ENCODE assay signal across 1 cellular context in the genomic region with DNA sequence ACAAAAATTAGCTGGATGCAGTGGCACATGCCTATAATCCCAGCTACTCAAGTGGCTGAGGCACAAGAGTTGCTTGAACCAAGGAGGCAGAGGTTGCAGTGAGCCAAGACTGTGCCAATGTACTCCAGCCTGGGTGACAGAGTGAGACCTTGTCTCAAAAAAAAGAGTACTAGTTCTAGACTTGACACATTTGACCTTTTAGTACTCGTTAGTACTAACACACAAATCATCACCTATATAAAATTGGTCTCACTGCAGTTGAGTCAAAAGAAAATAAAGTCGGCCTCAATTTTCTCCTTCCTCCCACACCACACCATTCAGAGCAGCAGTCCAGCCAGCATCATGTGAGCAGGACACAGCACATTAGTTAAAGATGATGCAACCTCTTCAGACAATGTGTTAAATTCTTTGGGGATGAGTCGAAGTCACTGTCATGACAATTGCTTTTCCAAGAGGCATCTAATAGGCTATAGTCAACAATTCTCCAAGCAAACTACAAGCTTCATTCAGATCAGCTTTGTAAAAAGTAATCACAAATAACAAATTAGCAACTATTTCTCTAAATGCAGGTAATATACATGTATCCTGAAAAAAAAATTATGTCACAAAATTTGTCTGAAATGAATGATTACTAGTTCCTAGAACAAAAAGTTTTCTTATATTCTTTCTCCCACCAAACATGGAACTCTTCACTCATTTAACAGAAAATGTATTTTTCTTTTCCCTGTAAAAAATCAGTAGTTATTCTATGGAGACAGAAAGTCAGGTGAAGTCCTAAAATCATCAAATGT.
TF ChIP-seq lines count a peak whose summit lies in the region.

No MANE protein-coding gene starts in this region.

TF ChIP-seq in K562, 482 proteins besides CTCF, POLR2A, EP300 and RAD21 (continued from another document and continues in another):
- TF ChIP-seq, protein P1, sequence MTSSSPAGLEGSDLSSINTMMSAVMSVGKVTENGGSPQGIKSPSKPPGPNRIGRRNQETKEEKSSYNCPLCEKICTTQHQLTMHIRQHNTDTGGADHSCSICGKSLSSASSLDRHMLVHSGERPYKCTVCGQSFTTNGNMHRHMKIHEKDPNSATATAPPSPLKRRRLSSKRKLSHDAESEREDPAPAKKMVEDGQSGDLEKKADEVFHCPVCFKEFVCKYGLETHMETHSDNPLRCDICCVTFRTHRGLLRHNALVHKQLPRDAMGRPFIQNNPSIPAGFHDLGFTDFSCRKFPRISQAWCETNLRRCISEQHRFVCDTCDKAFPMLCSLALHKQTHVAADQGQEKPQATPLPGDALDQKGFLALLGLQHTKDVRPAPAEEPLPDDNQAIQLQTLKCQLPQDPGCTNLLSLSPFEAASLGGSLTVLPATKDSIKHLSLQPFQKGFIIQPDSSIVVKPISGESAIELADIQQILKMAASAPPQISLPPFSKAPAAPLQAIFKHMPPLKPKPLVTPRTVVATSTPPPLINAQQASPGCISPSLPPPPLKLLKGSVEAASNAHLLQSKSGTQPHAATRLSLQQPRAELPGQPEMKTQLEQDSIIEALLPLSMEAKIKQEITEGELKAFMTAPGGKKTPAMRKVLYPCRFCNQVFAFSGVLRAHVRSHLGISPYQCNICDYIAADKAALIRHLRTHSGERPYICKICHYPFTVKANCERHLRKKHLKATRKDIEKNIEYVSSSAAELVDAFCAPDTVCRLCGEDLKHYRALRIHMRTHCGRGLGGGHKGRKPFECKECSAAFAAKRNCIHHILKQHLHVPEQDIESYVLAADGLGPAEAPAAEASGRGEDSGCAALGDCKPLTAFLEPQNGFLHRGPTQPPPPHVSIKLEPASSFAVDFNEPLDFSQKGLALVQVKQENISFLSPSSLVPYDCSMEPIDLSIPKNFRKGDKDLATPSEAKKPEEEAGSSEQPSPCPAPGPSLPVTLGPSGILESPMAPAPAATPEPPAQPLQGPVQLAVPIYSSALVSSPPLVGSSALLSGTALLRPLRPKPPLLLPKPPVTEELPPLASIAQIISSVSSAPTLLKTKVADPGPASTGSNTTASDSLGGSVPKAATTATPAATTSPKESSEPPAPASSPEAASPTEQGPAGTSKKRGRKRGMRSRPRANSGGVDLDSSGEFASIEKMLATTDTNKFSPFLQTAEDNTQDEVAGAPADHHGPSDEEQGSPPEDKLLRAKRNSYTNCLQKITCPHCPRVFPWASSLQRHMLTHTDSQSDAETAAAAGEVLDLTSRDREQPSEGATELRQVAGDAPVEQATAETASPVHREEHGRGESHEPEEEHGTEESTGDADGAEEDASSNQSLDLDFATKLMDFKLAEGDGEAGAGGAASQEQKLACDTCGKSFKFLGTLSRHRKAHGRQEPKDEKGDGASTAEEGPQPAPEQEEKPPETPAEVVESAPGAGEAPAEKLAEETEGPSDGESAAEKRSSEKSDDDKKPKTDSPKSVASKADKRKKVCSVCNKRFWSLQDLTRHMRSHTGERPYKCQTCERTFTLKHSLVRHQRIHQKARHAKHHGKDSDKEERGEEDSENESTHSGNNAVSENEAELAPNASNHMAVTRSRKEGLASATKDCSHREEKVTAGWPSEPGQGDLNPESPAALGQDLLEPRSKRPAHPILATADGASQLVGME (CRISPR knock-in tag; IDR thresholded peaks at IDR 0.05), result 0 out of 2 replicates have a peak, but pooled peaks have one; percentile 74
- TF ChIP-seq ETV1 (tag; conservative IDR thresholded peaks at IDR 0.05; ENCODE audit: low read depth) (peak; percentile 54), HSF4 (CRISPR knock-in tag; IDR thresholded peaks at IDR 0.05; ENCODE audit: borderline replicate concordance) (peak; percentile 88; the same call in 1 of the 2 replicates), ZNF584 (CRISPR knock-in tag; IDR thresholded peaks at IDR 0.05; ENCODE audit: low read depth) (peak; percentile 97), SREBF1 (IDR thresholded peaks at IDR 0.05; ENCODE audit: borderline replicate concordance, low read depth, low read length) (no peak), MAFK (IDR thresholded peaks at IDR 0.05; ENCODE audit: low read length) (peak; percentile 38; the same call in 1 of the 2 replicates), BHLHE40 (IDR thresholded peaks at IDR 0.05; ENCODE audit: low read length) (peak; percentile 71), CEBPB (tag; IDR thresholded peaks at IDR 0.05) (peak; percentile 96), ARNT (IDR thresholded peaks at IDR 0.05) (peak in 1 of 2 experiments; percentile 51; a peak in 1 of 4 replicates), SMAD4 (CRISPR knock-in tag; conservative IDR thresholded peaks at IDR 0.05) (peak; percentile 96), NUFIP1 (IDR thresholded peaks at IDR 0.05; ENCODE audit: partially characterized antibody) (peak; percentile 40), ZNF766 (CRISPR knock-in tag; conservative IDR thresholded peaks at IDR 0.05) (peak; percentile 95), NFXL1 (CRISPR knock-in tag; IDR thresholded peaks at IDR 0.05) (peak; percentile 75; the same call in 1 of the 2 replicates), ZNF785 (CRISPR knock-in tag; IDR thresholded peaks at IDR 0.05) (no peak), TAL1 (IDR thresholded peaks at IDR 0.05) (no peak), CXXC5 (CRISPR knock-in tag; IDR thresholded peaks at IDR 0.05) (peak; percentile 90), MYC (IDR thresholded peaks at IDR 0.05; ENCODE audit: low read depth, low read length) (peak; percentile 93), MYC (CRISPR knock-in tag; IDR thresholded peaks at IDR 0.05; ENCODE audit: borderline replicate concordance, low read depth) (0 out of 2 replicates have a peak, but pooled peaks have one; percentile 68), FOXP1 (CRISPR knock-in tag; IDR thresholded peaks at IDR 0.05) (no peak), ZEB2 (IDR thresholded peaks at IDR 0.05) (peak; percentile 69; the same call in 1 of the 2 replicates), TRIM24 (IDR thresholded peaks at IDR 0.05) (peak; percentile 74 to 82), JUN (IDR thresholded peaks at IDR 0.05; ENCODE audit: borderline replicate concordance, low read depth, low read length) (peak; percentile 95), JUN (CRISPR knock-in tag; IDR thresholded peaks at IDR 0.05; ENCODE audit: borderline replicate concordance) (no peak), FOXK2 (conservative IDR thresholded peaks at IDR 0.05 in 1 of 2, IDR thresholded peaks at IDR 0.05 in 1 of 2; ENCODE audit: low read depth in 2 of 2) (0 out of 4 replicates have a peak, but pooled peaks of 1 of the 2 experiments have one; percentile 31), PRPF4 (IDR thresholded peaks at IDR 0.05; ENCODE audit: insufficient read depth, low read depth, low read length, poor library complexity, severe bottlenecking) (no peak), TEAD4 (IDR thresholded peaks at IDR 0.05; ENCODE audit: low read length) (peak; percentile 74), TEAD4 (CRISPR knock-in tag; IDR thresholded peaks at IDR 0.05; ENCODE audit: borderline replicate concordance) (no peak), ZNF175 (CRISPR knock-in tag; IDR thresholded peaks at IDR 0.05; ENCODE audit: low read depth) (peak; percentile 99), CTBP1 (IDR thresholded peaks at IDR 0.05; ENCODE audit: borderline replicate concordance) (peak; percentile 93), KLF6 (CRISPR knock-in tag; IDR thresholded peaks at IDR 0.05; ENCODE audit: borderline replicate concordance) (peak; percentile 70; the same call in 1 of the 2 replicates), LCOR (CRISPR knock-in tag; IDR thresholded peaks at IDR 0.05) (0 out of 2 replicates have a peak, but pooled peaks have one; percentile 46), NR4A1 (CRISPR knock-in tag; IDR thresholded peaks at IDR 0.05) (no peak), NR4A1 (tag; IDR thresholded peaks at IDR 0.05) (peak; percentile 95), ARID1B (IDR thresholded peaks at IDR 0.05) (peak; percentile 64), RCOR1 (IDR thresholded peaks at IDR 0.05; ENCODE audit: borderline replicate concordance in 1 of 2, low read depth in 2 of 2, low read length in 2 of 2) (peak in 1 of 2 experiments; percentile 72; a peak in 2 of 4 replicates)
- TF ChIP-seq, protein P2, sequence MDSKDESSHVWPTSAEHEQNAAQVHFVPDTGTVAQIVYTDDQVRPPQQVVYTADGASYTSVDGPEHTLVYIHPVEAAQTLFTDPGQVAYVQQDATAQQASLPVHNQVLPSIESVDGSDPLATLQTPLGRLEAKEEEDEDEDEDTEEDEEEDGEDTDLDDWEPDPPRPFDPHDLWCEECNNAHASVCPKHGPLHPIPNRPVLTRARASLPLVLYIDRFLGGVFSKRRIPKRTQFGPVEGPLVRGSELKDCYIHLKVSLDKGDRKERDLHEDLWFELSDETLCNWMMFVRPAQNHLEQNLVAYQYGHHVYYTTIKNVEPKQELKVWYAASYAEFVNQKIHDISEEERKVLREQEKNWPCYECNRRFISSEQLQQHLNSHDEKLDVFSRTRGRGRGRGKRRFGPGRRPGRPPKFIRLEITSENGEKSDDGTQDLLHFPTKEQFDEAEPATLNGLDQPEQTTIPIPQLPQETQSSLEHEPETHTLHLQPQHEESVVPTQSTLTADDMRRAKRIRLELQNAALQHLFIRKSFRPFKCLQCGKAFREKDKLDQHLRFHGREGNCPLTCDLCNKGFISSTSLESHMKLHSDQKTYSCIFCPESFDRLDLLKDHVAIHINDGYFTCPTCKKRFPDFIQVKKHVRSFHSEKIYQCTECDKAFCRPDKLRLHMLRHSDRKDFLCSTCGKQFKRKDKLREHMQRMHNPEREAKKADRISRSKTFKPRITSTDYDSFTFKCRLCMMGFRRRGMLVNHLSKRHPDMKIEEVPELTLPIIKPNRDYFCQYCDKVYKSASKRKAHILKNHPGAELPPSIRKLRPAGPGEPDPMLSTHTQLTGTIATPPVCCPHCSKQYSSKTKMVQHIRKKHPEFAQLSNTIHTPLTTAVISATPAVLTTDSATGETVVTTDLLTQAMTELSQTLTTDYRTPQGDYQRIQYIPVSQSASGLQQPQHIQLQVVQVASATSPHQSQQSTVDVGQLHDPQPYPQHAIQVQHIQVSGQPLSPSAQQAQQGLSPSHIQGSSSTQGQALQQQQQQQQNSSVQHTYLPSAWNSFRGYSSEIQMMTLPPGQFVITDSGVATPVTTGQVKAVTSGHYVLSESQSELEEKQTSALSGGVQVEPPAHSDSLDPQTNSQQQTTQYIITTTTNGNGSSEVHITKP (IDR thresholded peaks at IDR 0.05; ENCODE audit: partially characterized antibody), result peak; percentile 81
- TF ChIP-seq, protein P3, sequence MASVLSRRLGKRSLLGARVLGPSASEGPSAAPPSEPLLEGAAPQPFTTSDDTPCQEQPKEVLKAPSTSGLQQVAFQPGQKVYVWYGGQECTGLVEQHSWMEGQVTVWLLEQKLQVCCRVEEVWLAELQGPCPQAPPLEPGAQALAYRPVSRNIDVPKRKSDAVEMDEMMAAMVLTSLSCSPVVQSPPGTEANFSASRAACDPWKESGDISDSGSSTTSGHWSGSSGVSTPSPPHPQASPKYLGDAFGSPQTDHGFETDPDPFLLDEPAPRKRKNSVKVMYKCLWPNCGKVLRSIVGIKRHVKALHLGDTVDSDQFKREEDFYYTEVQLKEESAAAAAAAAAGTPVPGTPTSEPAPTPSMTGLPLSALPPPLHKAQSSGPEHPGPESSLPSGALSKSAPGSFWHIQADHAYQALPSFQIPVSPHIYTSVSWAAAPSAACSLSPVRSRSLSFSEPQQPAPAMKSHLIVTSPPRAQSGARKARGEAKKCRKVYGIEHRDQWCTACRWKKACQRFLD (CRISPR knock-in tag; IDR thresholded peaks at IDR 0.05), result peak; percentile 91
- TF ChIP-seq, protein P4, sequence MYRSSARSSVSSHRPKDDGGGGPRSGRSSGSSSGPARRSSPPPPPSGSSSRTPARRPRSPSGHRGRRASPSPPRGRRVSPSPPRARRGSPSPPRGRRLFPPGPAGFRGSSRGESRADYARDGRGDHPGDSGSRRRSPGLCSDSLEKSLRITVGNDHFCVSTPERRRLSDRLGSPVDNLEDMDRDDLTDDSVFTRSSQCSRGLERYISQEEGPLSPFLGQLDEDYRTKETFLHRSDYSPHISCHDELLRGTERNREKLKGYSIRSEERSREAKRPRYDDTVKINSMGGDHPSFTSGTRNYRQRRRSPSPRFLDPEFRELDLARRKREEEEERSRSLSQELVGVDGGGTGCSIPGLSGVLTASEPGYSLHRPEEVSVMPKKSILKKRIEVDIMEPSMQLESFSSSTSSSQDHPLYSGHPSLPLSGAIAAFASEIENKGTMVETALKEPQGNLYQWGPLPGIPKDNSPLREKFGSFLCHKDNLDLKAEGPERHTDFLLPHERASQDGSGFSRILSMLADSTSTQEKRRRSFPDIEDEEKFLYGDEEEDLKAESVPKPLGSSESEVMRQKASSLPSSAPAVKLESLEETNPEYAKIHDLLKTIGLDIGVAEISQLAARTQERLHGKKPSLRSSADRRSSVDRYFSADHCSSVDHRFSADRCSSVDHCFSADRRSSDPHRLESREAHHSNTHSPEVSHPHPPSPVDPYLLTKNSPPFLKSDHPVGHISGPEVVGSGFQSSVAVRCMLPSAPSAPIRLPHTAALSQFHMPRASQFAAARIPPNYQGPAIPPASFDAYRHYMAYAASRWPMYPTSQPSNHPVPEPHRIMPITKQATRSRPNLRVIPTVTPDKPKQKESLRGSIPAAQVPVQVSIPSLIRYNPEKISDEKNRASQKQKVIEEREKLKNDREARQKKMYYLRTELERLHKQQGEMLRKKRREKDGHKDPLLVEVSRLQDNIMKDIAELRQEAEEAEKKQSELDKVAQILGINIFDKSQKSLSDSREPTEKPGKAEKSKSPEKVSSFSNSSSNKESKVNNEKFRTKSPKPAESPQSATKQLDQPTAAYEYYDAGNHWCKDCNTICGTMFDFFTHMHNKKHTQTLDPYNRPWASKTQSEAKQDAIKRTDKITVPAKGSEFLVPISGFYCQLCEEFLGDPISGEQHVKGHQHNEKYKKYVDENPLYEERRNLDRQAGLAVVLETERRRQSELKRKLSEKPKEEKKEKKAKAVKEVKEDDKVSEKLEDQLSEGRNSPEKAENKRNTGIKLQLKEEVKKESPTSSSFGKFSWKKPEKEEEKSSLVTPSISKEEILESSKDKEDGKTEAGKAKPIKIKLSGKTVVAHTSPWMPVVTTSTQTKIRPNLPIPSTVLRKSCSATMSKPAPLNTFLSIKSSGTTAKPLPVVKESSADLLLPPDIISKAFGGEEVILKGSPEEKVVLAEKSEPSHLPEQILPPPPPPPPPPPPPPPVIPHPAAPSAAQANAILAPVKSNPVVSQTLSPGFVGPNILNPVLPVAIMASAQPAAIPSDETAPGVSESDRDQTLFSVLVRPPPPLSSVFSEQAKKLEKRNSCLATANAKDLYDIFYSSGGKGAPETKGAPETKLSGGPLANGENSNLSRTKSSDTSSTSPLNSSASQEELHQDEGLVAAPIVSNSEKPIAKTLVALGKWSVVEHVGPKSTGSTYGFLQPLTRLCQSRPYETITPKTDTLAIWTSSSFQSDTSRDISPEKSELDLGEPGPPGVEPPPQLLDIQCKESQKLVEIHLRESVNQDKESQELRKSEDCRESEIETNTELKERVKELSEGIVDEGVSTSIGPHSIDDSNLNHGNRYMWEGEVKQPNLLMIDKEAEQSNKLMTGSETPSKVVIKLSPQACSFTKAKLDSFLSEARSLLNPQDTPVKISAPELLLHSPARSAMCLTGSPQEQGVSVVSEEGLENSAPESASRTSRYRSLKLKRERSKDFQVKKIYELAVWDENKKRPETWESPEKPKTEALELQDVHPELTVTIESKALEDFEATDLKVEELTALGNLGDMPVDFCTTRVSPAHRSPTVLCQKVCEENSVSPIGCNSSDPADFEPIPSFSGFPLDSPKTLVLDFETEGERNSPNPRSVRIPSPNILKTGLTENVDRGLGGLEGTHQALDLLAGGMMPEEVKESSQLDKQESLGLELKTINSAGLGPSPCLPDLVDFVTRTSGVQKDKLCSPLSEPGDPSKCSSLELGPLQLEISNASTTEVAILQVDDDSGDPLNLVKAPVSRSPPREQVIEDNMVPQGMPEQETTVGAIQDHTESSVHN (IDR thresholded peaks at IDR 0.05; ENCODE audit: borderline replicate concordance in 1 of 2, low read depth in 1 of 2), result peak in 1 of 2 experiments; percentile 90; a peak in 2 of 4 replicates
